In the genomic region with DNA sequence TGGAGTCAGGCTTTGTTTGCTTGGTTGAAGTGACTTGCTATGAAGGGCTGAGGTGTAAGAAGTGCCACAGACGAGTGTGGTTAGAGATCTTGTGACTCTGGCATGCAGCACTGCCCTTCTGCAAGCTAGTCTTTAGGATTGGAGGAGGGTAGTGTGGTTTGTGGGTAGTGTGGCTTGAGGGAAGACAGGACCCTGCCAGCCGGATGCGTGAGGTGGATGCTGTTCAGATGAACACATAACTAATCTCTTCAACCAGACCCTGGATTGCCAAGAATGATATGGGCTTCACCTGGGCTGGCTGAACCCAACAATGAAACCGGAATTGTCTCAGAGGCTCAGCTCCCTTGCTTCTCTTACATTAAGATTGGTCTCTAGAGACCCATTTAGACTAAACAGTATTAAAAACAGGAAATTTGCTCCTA, we compare ENCODE assay signal across 1 cellular context.
TF ChIP-seq lines count a peak whose summit lies in the region.

No MANE protein-coding gene starts in this region.

TF ChIP-seq in HepG2, 621 proteins besides CTCF, POLR2A, EP300 and RAD21:
- TF ChIP-seq SATB2 (CRISPR knock-in tag; IDR thresholded peaks at IDR 0.05) = no peak
- no peak for TF ChIP-seq ZZZ3 (CRISPR knock-in tag; IDR thresholded peaks at IDR 0.05; ENCODE audit: borderline replicate concordance)
- no peak for TF ChIP-seq XRCC5 (optimal IDR thresholded peaks at IDR 0.05; ENCODE audit: low read length)
- TF ChIP-seq ZSCAN21 (CRISPR knock-in tag; IDR thresholded peaks at IDR 0.05; ENCODE audit: borderline replicate concordance) = no peak
- no peak for TF ChIP-seq ATAD3A (CRISPR knock-in tag; IDR thresholded peaks at IDR 0.05)
- TF ChIP-seq GATA4 (IDR thresholded peaks at IDR 0.05; ENCODE audit: borderline replicate concordance, low read depth) = no peak
- TF ChIP-seq, protein P1, sequence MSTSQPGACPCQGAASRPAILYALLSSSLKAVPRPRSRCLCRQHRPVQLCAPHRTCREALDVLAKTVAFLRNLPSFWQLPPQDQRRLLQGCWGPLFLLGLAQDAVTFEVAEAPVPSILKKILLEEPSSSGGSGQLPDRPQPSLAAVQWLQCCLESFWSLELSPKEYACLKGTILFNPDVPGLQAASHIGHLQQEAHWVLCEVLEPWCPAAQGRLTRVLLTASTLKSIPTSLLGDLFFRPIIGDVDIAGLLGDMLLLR (CRISPR knock-in tag; IDR thresholded peaks at IDR 0.05) = no peak
- TF ChIP-seq ZNF12 (CRISPR knock-in tag; IDR thresholded peaks at IDR 0.05) = no peak
- TF ChIP-seq JUNB (CRISPR knock-in tag; IDR thresholded peaks at IDR 0.05; ENCODE audit: borderline replicate concordance) = no peak
- TF ChIP-seq, protein P2, sequence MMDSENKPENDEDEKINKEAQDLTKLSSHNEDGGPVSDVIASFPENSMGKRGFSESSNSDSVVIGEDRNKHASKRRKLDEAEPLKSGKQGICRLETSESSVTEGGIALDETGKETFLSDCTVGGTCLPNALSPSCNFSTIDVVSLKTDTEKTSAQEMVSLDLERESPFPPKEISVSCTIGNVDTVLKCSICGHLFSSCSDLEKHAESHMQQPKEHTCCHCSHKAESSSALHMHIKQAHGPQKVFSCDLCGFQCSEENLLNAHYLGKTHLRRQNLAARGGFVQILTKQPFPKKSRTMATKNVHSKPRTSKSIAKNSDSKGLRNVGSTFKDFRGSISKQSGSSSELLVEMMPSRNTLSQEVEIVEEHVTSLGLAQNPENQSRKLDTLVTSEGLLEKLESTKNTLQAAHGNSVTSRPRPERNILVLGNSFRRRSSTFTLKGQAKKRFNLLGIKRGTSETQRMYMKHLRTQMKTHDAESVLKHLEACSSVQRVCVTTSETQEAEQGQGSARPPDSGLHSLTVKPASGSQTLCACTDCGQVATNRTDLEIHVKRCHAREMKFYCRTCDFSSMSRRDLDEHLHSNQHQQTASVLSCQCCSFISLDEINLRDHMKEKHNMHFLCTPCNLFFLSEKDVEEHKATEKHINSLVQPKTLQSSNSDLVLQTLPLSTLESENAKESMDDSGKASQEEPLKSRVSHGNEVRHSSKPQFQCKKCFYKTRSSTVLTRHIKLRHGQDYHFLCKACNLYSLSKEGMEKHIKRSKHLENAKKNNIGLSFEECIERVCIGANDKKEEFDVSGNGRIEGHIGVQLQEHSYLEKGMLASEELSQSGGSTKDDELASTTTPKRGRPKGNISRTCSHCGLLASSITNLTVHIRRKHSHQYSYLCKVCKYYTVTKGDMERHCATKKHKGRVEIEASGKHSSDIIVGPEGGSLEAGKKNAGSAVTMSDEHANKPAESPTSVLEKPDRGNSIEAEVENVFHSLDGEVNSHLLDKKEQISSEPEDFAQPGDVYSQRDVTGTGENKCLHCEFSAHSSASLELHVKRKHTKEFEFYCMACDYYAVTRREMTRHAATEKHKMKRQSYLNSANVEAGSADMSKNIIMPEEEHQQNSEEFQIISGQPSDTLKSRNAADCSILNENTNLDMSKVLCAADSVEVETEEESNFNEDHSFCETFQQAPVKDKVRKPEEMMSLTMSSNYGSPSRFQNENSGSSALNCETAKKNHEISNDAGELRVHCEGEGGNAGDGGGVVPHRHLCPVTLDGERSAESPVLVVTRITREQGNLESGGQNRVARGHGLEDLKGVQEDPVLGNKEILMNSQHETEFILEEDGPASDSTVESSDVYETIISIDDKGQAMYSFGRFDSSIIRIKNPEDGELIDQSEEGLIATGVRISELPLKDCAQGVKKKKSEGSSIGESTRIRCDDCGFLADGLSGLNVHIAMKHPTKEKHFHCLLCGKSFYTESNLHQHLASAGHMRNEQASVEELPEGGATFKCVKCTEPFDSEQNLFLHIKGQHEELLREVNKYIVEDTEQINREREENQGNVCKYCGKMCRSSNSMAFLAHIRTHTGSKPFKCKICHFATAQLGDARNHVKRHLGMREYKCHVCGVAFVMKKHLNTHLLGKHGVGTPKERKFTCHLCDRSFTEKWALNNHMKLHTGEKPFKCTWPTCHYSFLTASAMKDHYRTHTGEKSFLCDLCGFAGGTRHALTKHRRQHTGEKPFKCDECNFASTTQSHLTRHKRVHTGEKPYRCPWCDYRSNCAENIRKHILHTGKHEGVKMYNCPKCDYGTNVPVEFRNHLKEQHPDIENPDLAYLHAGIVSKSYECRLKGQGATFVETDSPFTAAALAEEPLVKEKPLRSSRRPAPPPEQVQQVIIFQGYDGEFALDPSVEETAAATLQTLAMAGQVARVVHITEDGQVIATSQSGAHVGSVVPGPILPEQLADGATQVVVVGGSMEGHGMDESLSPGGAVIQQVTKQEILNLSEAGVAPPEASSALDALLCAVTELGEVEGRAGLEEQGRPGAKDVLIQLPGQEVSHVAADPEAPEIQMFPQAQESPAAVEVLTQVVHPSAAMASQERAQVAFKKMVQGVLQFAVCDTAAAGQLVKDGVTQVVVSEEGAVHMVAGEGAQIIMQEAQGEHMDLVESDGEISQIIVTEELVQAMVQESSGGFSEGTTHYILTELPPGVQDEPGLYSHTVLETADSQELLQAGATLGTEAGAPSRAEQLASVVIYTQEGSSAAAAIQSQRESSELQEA (CRISPR knock-in tag; IDR thresholded peaks at IDR 0.05; ENCODE audit: not compliant biosample characterization) = no peak
- TF ChIP-seq, protein P3, sequence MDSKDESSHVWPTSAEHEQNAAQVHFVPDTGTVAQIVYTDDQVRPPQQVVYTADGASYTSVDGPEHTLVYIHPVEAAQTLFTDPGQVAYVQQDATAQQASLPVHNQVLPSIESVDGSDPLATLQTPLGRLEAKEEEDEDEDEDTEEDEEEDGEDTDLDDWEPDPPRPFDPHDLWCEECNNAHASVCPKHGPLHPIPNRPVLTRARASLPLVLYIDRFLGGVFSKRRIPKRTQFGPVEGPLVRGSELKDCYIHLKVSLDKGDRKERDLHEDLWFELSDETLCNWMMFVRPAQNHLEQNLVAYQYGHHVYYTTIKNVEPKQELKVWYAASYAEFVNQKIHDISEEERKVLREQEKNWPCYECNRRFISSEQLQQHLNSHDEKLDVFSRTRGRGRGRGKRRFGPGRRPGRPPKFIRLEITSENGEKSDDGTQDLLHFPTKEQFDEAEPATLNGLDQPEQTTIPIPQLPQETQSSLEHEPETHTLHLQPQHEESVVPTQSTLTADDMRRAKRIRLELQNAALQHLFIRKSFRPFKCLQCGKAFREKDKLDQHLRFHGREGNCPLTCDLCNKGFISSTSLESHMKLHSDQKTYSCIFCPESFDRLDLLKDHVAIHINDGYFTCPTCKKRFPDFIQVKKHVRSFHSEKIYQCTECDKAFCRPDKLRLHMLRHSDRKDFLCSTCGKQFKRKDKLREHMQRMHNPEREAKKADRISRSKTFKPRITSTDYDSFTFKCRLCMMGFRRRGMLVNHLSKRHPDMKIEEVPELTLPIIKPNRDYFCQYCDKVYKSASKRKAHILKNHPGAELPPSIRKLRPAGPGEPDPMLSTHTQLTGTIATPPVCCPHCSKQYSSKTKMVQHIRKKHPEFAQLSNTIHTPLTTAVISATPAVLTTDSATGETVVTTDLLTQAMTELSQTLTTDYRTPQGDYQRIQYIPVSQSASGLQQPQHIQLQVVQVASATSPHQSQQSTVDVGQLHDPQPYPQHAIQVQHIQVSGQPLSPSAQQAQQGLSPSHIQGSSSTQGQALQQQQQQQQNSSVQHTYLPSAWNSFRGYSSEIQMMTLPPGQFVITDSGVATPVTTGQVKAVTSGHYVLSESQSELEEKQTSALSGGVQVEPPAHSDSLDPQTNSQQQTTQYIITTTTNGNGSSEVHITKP (CRISPR knock-in tag; IDR thresholded peaks at IDR 0.05; ENCODE audit: low read depth) = no peak
- no peak for TF ChIP-seq TCF7 (IDR thresholded peaks at IDR 0.05; ENCODE audit: low read depth)
- TF ChIP-seq ZNF205 (CRISPR knock-in tag; IDR thresholded peaks at IDR 0.05) = no peak
- TF ChIP-seq BRD4 (CRISPR knock-in tag; IDR thresholded peaks at IDR 0.05) = no peak
- TF ChIP-seq, protein P4, sequence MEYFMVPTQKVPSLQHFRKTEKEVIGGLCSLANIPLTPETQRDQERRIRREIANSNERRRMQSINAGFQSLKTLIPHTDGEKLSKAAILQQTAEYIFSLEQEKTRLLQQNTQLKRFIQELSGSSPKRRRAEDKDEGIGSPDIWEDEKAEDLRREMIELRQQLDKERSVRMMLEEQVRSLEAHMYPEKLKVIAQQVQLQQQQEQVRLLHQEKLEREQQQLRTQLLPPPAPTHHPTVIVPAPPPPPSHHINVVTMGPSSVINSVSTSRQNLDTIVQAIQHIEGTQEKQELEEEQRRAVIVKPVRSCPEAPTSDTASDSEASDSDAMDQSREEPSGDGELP (IDR thresholded peaks at IDR 0.05; ENCODE audit: borderline replicate concordance, low read depth) = no peak
- TF ChIP-seq ZNF766 (CRISPR knock-in tag; IDR thresholded peaks at IDR 0.05; ENCODE audit: borderline replicate concordance) = no peak
- no peak for TF ChIP-seq TBX3 (IDR thresholded peaks at IDR 0.05; ENCODE audit: borderline replicate concordance)
- no peak for TF ChIP-seq ARHGAP35 (CRISPR knock-in tag; IDR thresholded peaks at IDR 0.05; ENCODE audit: borderline replicate concordance)
- TF ChIP-seq SNRNP70 (IDR thresholded peaks at IDR 0.05; ENCODE audit: low read depth, low read length) = no peak
- no peak for TF ChIP-seq GFI1 (CRISPR knock-in tag; IDR thresholded peaks at IDR 0.05; ENCODE audit: borderline replicate concordance)
